ENCODE assay signal across 1 cellular context in the genomic region with DNA sequence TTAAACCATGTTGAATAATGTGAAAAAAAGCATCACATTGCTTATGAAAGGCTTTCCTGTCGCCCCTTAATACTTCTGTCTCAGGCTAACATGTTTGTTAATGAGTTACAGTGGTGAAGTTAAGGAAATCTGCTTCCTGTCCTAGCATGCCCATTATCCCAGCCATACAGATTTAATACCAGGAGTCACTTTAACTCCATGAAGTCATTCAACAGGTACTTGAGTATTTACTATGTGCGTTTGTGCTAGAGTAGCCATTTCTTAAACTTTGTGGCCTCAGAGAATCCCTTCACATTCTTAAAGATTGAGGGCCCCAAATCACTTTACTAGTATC.
TF ChIP-seq lines count a peak whose summit lies in the region.

No MANE protein-coding gene starts in this region.

TF ChIP-seq in GM23338, 12 proteins besides CTCF, POLR2A, EP300 and RAD21 (continued from another document):
- TF ChIP-seq, protein P1, sequence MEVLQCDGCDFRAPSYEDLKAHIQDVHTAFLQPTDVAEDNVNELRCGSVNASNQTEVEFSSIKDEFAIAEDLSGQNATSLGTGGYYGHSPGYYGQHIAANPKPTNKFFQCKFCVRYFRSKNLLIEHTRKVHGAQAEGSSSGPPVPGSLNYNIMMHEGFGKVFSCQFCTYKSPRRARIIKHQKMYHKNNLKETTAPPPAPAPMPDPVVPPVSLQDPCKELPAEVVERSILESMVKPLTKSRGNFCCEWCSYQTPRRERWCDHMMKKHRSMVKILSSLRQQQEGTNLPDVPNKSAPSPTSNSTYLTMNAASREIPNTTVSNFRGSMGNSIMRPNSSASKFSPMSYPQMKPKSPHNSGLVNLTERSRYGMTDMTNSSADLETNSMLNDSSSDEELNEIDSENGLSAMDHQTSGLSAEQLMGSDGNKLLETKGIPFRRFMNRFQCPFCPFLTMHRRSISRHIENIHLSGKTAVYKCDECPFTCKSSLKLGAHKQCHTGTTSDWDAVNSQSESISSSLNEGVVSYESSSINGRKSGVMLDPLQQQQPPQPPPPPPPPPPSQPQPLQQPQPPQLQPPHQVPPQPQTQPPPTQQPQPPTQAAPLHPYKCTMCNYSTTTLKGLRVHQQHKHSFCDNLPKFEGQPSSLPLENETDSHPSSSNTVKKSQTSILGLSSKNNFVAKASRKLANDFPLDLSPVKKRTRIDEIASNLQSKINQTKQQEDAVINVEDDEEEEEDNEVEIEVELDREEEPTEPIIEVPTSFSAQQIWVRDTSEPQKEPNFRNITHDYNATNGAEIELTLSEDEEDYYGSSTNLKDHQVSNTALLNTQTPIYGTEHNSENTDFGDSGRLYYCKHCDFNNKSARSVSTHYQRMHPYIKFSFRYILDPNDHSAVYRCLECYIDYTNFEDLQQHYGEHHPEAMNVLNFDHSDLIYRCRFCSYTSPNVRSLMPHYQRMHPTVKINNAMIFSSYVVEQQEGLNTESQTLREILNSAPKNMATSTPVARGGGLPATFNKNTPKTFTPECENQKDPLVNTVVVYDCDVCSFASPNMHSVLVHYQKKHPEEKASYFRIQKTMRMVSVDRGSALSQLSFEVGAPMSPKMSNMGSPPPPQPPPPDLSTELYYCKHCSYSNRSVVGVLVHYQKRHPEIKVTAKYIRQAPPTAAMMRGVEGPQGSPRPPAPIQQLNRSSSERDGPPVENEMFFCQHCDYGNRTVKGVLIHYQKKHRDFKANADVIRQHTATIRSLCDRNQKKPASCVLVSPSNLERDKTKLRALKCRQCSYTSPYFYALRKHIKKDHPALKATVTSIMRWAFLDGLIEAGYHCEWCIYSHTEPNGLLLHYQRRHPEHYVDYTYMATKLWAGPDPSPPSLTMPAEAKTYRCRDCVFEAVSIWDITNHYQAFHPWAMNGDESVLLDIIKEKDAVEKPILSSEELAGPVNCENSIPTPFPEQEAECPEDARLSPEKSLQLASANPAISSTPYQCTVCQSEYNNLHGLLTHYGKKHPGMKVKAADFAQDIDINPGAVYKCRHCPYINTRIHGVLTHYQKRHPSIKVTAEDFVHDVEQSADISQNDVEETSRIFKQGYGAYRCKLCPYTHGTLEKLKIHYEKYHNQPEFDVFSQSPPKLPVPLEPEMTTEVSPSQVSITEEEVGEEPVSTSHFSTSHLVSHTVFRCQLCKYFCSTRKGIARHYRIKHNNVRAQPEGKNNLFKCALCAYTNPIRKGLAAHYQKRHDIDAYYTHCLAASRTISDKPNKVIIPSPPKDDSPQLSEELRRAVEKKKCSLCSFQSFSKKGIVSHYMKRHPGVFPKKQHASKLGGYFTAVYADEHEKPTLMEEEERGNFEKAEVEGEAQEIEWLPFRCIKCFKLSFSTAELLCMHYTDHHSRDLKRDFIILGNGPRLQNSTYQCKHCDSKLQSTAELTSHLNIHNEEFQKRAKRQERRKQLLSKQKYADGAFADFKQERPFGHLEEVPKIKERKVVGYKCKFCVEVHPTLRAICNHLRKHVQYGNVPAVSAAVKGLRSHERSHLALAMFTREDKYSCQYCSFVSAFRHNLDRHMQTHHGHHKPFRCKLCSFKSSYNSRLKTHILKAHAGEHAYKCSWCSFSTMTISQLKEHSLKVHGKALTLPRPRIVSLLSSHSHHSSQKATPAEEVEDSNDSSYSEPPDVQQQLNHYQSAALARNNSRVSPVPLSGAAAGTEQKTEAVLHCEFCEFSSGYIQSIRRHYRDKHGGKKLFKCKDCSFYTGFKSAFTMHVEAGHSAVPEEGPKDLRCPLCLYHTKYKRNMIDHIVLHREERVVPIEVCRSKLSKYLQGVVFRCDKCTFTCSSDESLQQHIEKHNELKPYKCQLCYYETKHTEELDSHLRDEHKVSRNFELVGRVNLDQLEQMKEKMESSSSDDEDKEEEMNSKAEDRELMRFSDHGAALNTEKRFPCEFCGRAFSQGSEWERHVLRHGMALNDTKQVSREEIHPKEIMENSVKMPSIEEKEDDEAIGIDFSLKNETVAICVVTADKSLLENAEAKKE (CRISPR knock-in tag; IDR thresholded peaks at IDR 0.05): no peak
